Comparison of ENCODE assay signal across 8 cellular contexts in the genomic region with DNA sequence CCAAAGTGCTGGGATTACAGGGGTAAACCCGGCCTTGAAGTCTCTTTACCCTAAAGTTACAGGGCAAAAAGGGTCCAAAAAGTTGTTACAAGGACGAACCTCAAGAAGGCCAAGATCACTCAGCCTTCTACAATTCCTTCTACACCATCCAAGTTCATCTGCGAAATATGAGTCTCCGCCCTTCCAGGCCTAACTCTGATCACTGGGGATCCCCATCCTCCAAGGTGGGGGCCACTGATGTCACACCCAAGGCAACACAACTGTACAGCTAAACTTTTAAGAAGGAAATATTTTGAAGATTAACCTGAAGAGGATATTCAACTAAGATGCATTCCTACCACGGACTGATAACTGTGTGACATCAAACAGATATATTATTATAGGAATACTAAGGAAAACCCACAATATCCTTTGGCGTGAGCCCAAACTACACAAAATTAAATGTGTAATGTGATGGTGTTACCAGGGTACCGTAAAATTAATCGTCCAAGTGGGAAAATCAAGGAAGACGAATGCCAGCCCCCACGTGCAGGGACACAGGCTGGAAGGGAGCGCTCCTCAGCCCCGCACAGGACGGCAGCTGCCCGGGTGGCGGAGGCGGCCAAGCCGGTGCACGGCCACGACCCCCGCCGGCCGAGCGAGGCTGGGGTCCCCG. TPM values are rescaled to one million over a fixed set of nuclear protein-coding genes. Genes with fewer than 3 reads are reported as not detected.
DNase-seq lines count a peak whose midpoint lies in the region; ATAC-seq, FAIRE-seq and TF ChIP-seq lines count a peak whose summit lies in the region.

No MANE protein-coding gene starts in this region.

- H3K4me1 ChIP-seq in ovary (ENCODE audit: insufficient read depth) = peaks cover 10% of the 10 kb centered on the region

- TF ChIP-seq EP300 in ovary (IDR thresholded peaks at IDR 0.05) = no peak

- intact Hi-C loops in ovary (cut with DNase I) = loop anchor here in 3 of 4 donors (10.0 kb wide), 3 partner anchors 77 to 343 kb away; no protein-coding TSS in a partner anchor

- DNase-seq in stimulated activated CD4-positive, alpha-beta T cell treated with anti-CD3 and anti-CD28 coated beads, Interleukin-1b, Interleukin-23, amount 100 ng/mL, for 48 hours = peak; percentile 11
- no peak for DNase-seq in stimulated activated CD4-positive, alpha-beta T cell treated with anti-CD3 and anti-CD28 coated beads, Interleukin-2, amount 100 ng/mL, for 48 hours
- DNase-seq in RWPE1 (ENCODE audit: low spot score) (no peak), erythroblast (lab: John Stamatoyannopoulos, UW) (peak; percentile 59 to 61), ovary (no peak), NK-92 (lab: John Stamatoyannopoulos, UW; ENCODE audit: unreplicated experiment) (no peak), D721Med (ENCODE audit: insufficient read length, low spot score) (no peak)

- TF ChIP-seq POLR2A in erythroblast (IDR thresholded peaks at IDR 0.05; ENCODE audit: low read length) (no peak), ovary (IDR thresholded peaks at IDR 0.05) (no peak)

- ATAC-seq in HG02852 (IDR thresholded peaks at IDR 0.05; ENCODE audit: unreplicated experiment) = peak; percentile 8

- POLR2A ChIA-PET in RWPE1 (lab: Yijun Ruan, JAX; ENCODE audit: low non-redundant PET) = no interaction called here

- peak overlapping the region; percentile 56 for H3K4me3 ChIP-seq in ovary

- no peaks in the 10 kb centered on the region for H3K9me3 ChIP-seq in ovary

- no peak for FAIRE-seq in D721Med (lab: Jason Lieb, UNC)

- TF ChIP-seq CTCF in RWPE1 (conservative IDR thresholded peaks at IDR 0.05; ENCODE audit: low read depth) (no peak), ovary (IDR thresholded peaks at IDR 0.05) (no peak), D721Med (IDR thresholded peaks at IDR 0.05; ENCODE audit: insufficient read depth, missing control alignments) (no peak)

- H3K27me3 ChIP-seq in ovary = no peaks in the 10 kb centered on the region

- no peaks in the 10 kb centered on the region for H3K36me3 ChIP-seq in ovary

- WGBS in ovary, 3 donors = 13 to 16% (median 15%) methylated on average over 21 to 24 of the region's 24 CpGs

- CTCF ChIA-PET in RWPE1 (lab: Yijun Ruan, JAX) = no interaction called here

- H3K27ac ChIP-seq in RWPE1 (peak overlapping the region; percentile 83), ovary (peak overlapping the region in 1 of 2 donors; percentile 68)

RNA-seq across cellular contexts. Expression of gene PAXIP1, which starts 1.0 kb away (rescaled TPM):
- 10 to 100 TPM in 6 of 7 donors, 1 to 10 TPM in 1; 7.9 to 14.9 (median 11.4) TPM for total RNA-seq in ovary
- polyA plus RNA-seq in ovary = 1 to 10 TPM; 7.9 to 8.4 TPM

Comparison
In these comparisons a context has a peak if more than half of its experiments do, and no peak if none do; other contexts are left out.
1. DNase-seq: peak in stimulated activated CD4-positive, alpha-beta T cell treated with anti-CD3 and anti-CD28 coated beads, Interleukin-1b, Interleukin-23, amount 100 ng/mL, for 48 hours (single experiment) and erythroblast (2 of 2); none in stimulated activated CD4-positive, alpha-beta T cell treated with anti-CD3 and anti-CD28 coated beads, Interleukin-2, amount 100 ng/mL, for 48 hours (0 of 2), RWPE1 (single experiment), ovary (0 of 5), NK-92 (single experiment) and D721Med (single experiment).